1 cellular context compared by ENCODE assay signal in the genomic region with DNA sequence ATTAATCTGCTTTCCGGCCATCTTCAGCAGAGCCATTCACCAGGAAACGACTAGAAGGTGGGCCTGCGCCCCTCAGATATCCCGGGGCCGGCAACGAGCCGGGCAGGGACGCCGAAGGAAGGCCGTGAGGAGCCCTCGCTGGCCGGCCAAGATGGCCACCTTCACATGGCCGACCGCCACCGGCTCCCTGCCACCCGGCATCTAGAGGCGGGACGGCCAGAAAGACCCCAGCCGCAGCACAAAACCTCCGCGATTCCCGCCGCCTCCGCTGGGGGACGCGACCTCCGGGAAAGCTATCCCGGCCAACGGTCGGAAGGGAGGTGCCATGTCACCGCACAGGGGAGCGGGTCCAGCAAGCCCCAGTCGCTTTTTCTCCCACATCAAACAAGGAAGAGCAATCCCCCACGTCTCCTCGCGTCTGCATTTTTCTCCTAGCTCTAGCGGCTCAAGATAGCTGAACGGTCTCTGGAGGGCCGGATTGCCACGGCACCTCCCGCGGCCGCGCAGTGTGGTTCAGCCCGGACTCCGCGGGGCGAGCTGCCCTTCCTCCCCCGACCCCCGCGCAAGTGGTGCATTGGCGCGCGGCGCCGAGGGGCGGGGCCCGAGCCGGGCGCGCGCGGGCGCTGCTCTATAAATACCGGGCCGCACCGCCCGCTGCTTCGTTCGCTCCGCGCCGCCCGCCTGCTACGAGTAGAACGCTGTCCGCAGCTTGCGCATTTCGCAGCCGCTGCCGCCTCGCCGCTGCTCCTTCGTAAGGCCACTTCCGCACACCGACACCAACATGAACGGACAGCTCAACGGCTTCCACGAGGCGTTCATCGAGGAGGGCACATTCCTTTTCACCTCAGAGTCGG.
A peak's percentile ranks its signal among the peaks of the same experiment; 100 is the strongest.
TF ChIP-seq lines count a peak whose summit lies in the region.

A gene (plus strand): TSS at position 662 of the 854 bp plus-strand sequence. CDS start 120 bp downstream, at position 782.

TF ChIP-seq in HepG2, 621 proteins besides CTCF, POLR2A, EP300 and RAD21 (continued from another document and continues in another):
- TF ChIP-seq, protein P1, sequence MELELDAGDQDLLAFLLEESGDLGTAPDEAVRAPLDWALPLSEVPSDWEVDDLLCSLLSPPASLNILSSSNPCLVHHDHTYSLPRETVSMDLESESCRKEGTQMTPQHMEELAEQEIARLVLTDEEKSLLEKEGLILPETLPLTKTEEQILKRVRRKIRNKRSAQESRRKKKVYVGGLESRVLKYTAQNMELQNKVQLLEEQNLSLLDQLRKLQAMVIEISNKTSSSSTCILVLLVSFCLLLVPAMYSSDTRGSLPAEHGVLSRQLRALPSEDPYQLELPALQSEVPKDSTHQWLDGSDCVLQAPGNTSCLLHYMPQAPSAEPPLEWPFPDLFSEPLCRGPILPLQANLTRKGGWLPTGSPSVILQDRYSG (CRISPR knock-in tag; IDR thresholded peaks at IDR 0.05): peak; percentile 73; the same call in 1 of the 2 replicates
- TF ChIP-seq ATF7 (IDR thresholded peaks at IDR 0.05) (peak; percentile 92), ATF7 (CRISPR knock-in tag; IDR thresholded peaks at IDR 0.05) (no peak; the same call in 1 of the 2 replicates), MIER2 (CRISPR knock-in tag; IDR thresholded peaks at IDR 0.05) (no peak; the same call in none of the 2 replicates), TRIM24 (CRISPR knock-in tag; IDR thresholded peaks at IDR 0.05) (no peak), PPARG (CRISPR knock-in tag; conservative IDR thresholded peaks at IDR 0.05) (peak; percentile 57; the same call in 1 of the 2 replicates), NCOA2 (CRISPR knock-in tag; IDR thresholded peaks at IDR 0.05) (peak; percentile 8; the same call in 1 of the 2 replicates), SAFB2 (CRISPR knock-in tag; IDR thresholded peaks at IDR 0.05; ENCODE audit: borderline replicate concordance, low read depth) (peak; percentile 57; the same call in 1 of the 2 replicates), ZNF543 (CRISPR knock-in tag; IDR thresholded peaks at IDR 0.05) (peak; percentile 86; the same call in 1 of the 2 replicates), ZNF616 (CRISPR knock-in tag; IDR thresholded peaks at IDR 0.05; ENCODE audit: low read depth) (peak; percentile 41; the same call in 1 of the 2 replicates), SUZ12 (IDR thresholded peaks at IDR 0.05; ENCODE audit: low read depth, low read length) (no peak), PHF20 (CRISPR knock-in tag; IDR thresholded peaks at IDR 0.05) (peak; percentile 50; the same call in 1 of the 2 replicates), YEATS2 (CRISPR knock-in tag; IDR thresholded peaks at IDR 0.05; ENCODE audit: borderline replicate concordance) (peak; percentile 80; the same call in 1 of the 2 replicates), HOXA7 (CRISPR knock-in tag; IDR thresholded peaks at IDR 0.05) (peak; percentile 79; the same call in 1 of the 2 replicates), NR2C2 (CRISPR knock-in tag; IDR thresholded peaks at IDR 0.05; ENCODE audit: borderline replicate concordance) (peak; percentile 64), ZNF431 (CRISPR knock-in tag; IDR thresholded peaks at IDR 0.05; ENCODE audit: borderline replicate concordance, low read depth) (no peak; the same call in none of the 2 replicates), ATF1 (CRISPR knock-in tag; IDR thresholded peaks at IDR 0.05) (no peak), NRL (CRISPR knock-in tag; IDR thresholded peaks at IDR 0.05; ENCODE audit: borderline replicate concordance) (peak; percentile 87), ZFP36 (IDR thresholded peaks at IDR 0.05; ENCODE audit: borderline replicate concordance, low read depth, low read length, partially characterized antibody) (no peak), ZNF607 (CRISPR knock-in tag; IDR thresholded peaks at IDR 0.05; ENCODE audit: borderline replicate concordance) (no peak; the same call in 1 of the 2 replicates), REXO4 (CRISPR knock-in tag; IDR thresholded peaks at IDR 0.05; ENCODE audit: borderline replicate concordance) (peak; percentile 83; the same call in 1 of the 2 replicates), ZNF557 (CRISPR knock-in tag; IDR thresholded peaks at IDR 0.05) (peak; percentile 94), ZNF672 (CRISPR knock-in tag; IDR thresholded peaks at IDR 0.05) (peak; percentile 86), ZNF567 (CRISPR knock-in tag; IDR thresholded peaks at IDR 0.05; ENCODE audit: borderline replicate concordance) (peak; percentile 93; the same call in 1 of the 2 replicates), MEIS2 (CRISPR knock-in tag; IDR thresholded peaks at IDR 0.05) (peak; percentile 97), CBX5 (CRISPR knock-in tag; IDR thresholded peaks at IDR 0.05; ENCODE audit: borderline replicate concordance) (peak; percentile 89), HOXD1 (CRISPR knock-in tag; IDR thresholded peaks at IDR 0.05) (peak; percentile 77), STAT5B (CRISPR knock-in tag; IDR thresholded peaks at IDR 0.05) (peak; percentile 90; the same call in 1 of the 2 replicates), ETV6 (CRISPR knock-in tag; conservative IDR thresholded peaks at IDR 0.05) (peak; percentile 84), ZEB1 (IDR thresholded peaks at IDR 0.05; ENCODE audit: insufficient replicate concordance, low read depth) (peak; percentile 20), BRCA1 (CRISPR knock-in tag; IDR thresholded peaks at IDR 0.05) (peak; percentile 69), ZNF546 (CRISPR knock-in tag; conservative IDR thresholded peaks at IDR 0.05) (no peak), FOXA3 (CRISPR knock-in tag; IDR thresholded peaks at IDR 0.05) (peak; percentile 28; the same call in 1 of the 2 replicates), ZNF577 (CRISPR knock-in tag; IDR thresholded peaks at IDR 0.05; ENCODE audit: borderline replicate concordance, low read depth) (no peak), FOXK1 (CRISPR knock-in tag; IDR thresholded peaks at IDR 0.05; ENCODE audit: borderline replicate concordance, low read depth) (peak; percentile 54; the same call in 1 of the 2 replicates), DR1 (CRISPR knock-in tag; IDR thresholded peaks at IDR 0.05) (peak; percentile 57), PITX1 (CRISPR knock-in tag; IDR thresholded peaks at IDR 0.05) (no peak), HDAC1 (CRISPR knock-in tag; IDR thresholded peaks at IDR 0.05) (peak; percentile 3; the same call in 1 of the 2 replicates), ZNF841 (CRISPR knock-in tag; IDR thresholded peaks at IDR 0.05; ENCODE audit: borderline replicate concordance) (no peak), SP2 (CRISPR knock-in tag; IDR thresholded peaks at IDR 0.05) (peak; percentile 8; the same call in 1 of the 2 replicates)
- TF ChIP-seq, protein P2, sequence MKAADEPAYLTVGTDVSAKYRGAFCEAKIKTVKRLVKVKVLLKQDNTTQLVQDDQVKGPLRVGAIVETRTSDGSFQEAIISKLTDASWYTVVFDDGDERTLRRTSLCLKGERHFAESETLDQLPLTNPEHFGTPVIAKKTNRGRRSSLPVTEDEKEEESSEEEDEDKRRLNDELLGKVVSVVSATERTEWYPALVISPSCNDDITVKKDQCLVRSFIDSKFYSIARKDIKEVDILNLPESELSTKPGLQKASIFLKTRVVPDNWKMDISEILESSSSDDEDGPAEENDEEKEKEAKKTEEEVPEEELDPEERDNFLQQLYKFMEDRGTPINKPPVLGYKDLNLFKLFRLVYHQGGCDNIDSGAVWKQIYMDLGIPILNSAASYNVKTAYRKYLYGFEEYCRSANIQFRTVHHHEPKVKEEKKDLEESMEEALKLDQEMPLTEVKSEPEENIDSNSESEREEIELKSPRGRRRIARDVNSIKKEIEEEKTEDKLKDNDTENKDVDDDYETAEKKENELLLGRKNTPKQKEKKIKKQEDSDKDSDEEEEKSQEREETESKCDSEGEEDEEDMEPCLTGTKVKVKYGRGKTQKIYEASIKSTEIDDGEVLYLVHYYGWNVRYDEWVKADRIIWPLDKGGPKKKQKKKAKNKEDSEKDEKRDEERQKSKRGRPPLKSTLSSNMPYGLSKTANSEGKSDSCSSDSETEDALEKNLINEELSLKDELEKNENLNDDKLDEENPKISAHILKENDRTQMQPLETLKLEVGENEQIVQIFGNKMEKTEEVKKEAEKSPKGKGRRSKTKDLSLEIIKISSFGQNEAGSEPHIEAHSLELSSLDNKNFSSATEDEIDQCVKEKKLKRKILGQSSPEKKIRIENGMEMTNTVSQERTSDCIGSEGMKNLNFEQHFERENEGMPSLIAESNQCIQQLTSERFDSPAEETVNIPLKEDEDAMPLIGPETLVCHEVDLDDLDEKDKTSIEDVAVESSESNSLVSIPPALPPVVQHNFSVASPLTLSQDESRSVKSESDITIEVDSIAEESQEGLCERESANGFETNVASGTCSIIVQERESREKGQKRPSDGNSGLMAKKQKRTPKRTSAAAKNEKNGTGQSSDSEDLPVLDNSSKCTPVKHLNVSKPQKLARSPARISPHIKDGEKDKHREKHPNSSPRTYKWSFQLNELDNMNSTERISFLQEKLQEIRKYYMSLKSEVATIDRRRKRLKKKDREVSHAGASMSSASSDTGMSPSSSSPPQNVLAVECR (CRISPR knock-in tag; IDR thresholded peaks at IDR 0.05; ENCODE audit: borderline replicate concordance): peak; percentile 86
- TF ChIP-seq, protein P3, sequence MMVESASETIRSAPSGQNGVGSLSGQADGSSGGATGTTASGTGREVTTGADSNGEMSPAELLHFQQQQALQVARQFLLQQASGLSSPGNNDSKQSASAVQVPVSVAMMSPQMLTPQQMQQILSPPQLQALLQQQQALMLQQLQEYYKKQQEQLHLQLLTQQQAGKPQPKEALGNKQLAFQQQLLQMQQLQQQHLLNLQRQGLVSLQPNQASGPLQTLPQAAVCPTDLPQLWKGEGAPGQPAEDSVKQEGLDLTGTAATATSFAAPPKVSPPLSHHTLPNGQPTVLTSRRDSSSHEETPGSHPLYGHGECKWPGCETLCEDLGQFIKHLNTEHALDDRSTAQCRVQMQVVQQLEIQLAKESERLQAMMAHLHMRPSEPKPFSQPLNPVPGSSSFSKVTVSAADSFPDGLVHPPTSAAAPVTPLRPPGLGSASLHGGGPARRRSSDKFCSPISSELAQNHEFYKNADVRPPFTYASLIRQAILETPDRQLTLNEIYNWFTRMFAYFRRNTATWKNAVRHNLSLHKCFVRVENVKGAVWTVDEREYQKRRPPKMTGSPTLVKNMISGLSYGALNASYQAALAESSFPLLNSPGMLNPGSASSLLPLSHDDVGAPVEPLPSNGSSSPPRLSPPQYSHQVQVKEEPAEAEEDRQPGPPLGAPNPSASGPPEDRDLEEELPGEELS (CRISPR knock-in tag; IDR thresholded peaks at IDR 0.05): peak; percentile 68
- TF ChIP-seq, protein P4, sequence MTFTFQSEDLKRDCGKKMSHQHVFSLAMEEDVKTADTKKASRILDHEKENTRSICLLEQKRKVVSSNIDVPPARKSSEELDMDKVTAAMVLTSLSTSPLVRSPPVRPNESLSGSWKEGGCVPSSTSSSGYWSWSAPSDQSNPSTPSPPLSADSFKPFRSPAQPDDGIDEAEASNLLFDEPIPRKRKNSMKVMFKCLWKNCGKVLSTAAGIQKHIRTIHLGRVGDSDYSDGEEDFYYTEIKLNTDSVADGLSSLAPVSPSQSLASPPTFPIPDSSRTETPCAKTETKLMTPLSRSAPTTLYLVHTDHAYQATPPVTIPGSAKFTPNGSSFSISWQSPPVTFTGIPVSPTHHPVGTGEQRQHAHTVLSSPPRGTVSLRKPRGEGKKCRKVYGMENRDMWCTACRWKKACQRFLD (CRISPR knock-in tag; IDR thresholded peaks at IDR 0.05; ENCODE audit: borderline replicate concordance): peak; percentile 22
- TF ChIP-seq, protein P5, sequence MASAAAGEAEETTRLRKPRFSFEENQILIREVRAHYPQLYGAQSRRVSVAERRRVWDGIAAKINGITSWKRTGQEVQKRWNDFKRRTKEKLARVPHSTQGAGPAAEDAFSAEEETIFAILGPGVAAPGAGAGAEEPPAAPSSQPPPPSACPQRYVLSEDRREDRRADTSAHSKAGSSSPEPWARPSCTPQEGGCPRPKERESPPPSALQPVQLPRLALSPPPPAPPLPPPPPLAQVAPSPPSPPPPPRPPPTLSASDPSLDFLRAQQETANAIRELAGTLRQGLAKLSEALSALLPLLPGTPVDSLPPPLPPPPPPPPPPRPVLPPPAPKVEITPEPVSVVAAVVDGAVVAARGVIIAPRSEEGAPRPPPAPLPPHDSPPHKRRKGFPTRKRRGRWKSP (CRISPR knock-in tag; IDR thresholded peaks at IDR 0.05): peak; percentile 84
- TF ChIP-seq, protein P6, sequence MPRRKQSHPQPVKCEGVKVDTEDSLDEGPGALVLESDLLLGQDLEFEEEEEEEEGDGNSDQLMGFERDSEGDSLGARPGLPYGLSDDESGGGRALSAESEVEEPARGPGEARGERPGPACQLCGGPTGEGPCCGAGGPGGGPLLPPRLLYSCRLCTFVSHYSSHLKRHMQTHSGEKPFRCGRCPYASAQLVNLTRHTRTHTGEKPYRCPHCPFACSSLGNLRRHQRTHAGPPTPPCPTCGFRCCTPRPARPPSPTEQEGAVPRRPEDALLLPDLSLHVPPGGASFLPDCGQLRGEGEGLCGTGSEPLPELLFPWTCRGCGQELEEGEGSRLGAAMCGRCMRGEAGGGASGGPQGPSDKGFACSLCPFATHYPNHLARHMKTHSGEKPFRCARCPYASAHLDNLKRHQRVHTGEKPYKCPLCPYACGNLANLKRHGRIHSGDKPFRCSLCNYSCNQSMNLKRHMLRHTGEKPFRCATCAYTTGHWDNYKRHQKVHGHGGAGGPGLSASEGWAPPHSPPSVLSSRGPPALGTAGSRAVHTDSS (CRISPR knock-in tag; conservative IDR thresholded peaks at IDR 0.05): peak; percentile 91
- TF ChIP-seq, protein P7, sequence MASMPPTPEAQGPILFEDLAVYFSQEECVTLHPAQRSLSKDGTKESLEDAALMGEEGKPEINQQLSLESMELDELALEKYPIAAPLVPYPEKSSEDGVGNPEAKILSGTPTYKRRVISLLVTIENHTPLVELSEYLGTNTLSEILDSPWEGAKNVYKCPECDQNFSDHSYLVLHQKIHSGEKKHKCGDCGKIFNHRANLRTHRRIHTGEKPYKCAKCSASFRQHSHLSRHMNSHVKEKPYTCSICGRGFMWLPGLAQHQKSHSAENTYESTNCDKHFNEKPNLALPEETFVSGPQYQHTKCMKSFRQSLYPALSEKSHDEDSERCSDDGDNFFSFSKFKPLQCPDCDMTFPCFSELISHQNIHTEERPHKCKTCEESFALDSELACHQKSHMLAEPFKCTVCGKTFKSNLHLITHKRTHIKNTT (CRISPR knock-in tag; IDR thresholded peaks at IDR 0.05): peak; percentile 97; the same call in 1 of the 2 replicates
- TF ChIP-seq, protein P8, sequence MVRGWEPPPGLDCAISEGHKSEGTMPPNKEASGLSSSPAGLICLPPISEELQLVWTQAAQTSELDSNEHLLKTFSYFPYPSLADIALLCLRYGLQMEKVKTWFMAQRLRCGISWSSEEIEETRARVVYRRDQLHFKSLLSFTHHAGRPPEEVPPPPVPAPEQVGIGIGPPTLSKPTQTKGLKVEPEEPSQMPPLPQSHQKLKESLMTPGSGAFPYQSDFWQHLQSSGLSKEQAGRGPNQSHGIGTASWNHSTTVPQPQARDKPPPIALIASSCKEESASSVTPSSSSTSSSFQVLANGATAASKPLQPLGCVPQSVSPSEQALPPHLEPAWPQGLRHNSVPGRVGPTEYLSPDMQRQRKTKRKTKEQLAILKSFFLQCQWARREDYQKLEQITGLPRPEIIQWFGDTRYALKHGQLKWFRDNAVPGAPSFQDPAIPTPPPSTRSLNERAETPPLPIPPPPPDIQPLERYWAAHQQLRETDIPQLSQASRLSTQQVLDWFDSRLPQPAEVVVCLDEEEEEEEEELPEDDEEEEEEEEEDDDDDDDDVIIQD (CRISPR knock-in tag; IDR thresholded peaks at IDR 0.05; ENCODE audit: low read depth): no peak; the same call in none of the 2 replicates
